ENCODE assay signal across 11 cellular contexts in genomic region chrX:49292400-49293362, GRCh38. TPM values are rescaled to one million over a fixed set of nuclear protein-coding genes. Genes with fewer than 3 reads are reported as not detected.
DNase-seq lines count a peak whose midpoint lies in the region; ATAC-seq and TF ChIP-seq lines count a peak whose summit lies in the region.
"Had no signal": no experiment of that assay in that cellular context is flagged by ENCODE, and none has a peak within 500 bp of the region (broad histone marks: within the 10 kb centered on the region; RNA-seq: fewer than 3 reads in every experiment).

No MANE protein-coding gene starts in this region.

- no peak overlapping the region for H2BK12ac ChIP-seq in neuronal stem cell (ENCODE audit: low read length)

- no peaks in the 10 kb centered on the region for H3K9me2 ChIP-seq in GM23338 (ENCODE audit: insufficient read depth)

- no peaks in the 10 kb centered on the region for H3K4me1 ChIP-seq in GM23338 (ENCODE audit: insufficient read depth)
- H3K4me1 ChIP-seq in neuronal stem cell (ENCODE audit: control insufficient read depth in 2 of 2, insufficient read depth in 1 of 2, low read depth in 1 of 2, low read length in 2 of 2) = peaks cover 0 to 4% of the 10 kb centered on the region in 2 donors

- no peak overlapping the region for H4K91ac ChIP-seq in neuronal stem cell (ENCODE audit: low read depth, low read length, poor library complexity)

- DNase-seq in activated CD8-positive, alpha-beta memory T cell treated with anti-CD3 and anti-CD28 coated beads, Interleukin-2, amount 10 ng/mL, durations not matched to agents 7 days and 5 days = no peak
- no peak for DNase-seq in activated CD8-positive, alpha-beta memory T cell treated with anti-CD3 and anti-CD28 coated beads, Interleukin-2, amount 50 U/mL, for 48 hours
- DNase-seq in GM23338 (ENCODE audit: low spot score) = no peak
- DNase-seq in activated CD8-positive, alpha-beta T cell treated with anti-CD3 and anti-CD28 coated beads, Interleukin-2, amount 10 ng/mL, durations not matched to agents 7 days and 5 days = no peak
- no peak for DNase-seq in neuronal stem cell (ENCODE audit: low spot score)
- DNase-seq in GM13976 (ENCODE audit: low spot score) = no peak
- DNase-seq: SHP77 treated with DMSO at 0.1 percent for 48 hours had no signal

- H2AFZ ChIP-seq in GM23338 (no peak overlapping the region), neuronal stem cell (ENCODE audit: low read length) (peak overlapping the region; percentile 41)

- H3K36me3 Mint-ChIP-seq in activated CD8-positive, alpha-beta memory T cell treated with anti-CD3 and anti-CD28 coated beads, Interleukin-2, amount 10 ng/mL, durations not matched to agents 7 days and 5 days = no peaks in the 10 kb centered on the region
- no peaks in the 10 kb centered on the region for H3K36me3 Mint-ChIP-seq in GM23338 (ENCODE audit: low read depth)
- peaks cover 1% of the 10 kb centered on the region for H3K36me3 Mint-ChIP-seq in activated CD8-positive, alpha-beta T cell treated with anti-CD3 and anti-CD28 coated beads, Interleukin-2, amount 10 ng/mL, durations not matched to agents 7 days and 5 days (ENCODE audit: low read depth)
- H3K36me3 Mint-ChIP-seq: IgD-negative memory B cell had no signal

- TF ChIP-seq CTCF in GM23338 (conservative IDR thresholded peaks at IDR 0.05; ENCODE audit: low read depth in 2 of 2) (no peak), GM13976 (IDR thresholded peaks at IDR 0.05; ENCODE audit: borderline replicate concordance, control extremely low read depth, extremely low read depth, insufficient read depth, missing control alignments) (no peak)

- no peaks in the 10 kb centered on the region for H4K20me1 ChIP-seq in GM23338 (replicated peaks; ENCODE audit: insufficient read depth)

- no peak overlapping the region for H3K4me3 Mint-ChIP-seq in activated CD8-positive, alpha-beta memory T cell treated with anti-CD3 and anti-CD28 coated beads, Interleukin-2, amount 10 ng/mL, durations not matched to agents 7 days and 5 days
- no peak overlapping the region for H3K4me3 Mint-ChIP-seq in GM23338
- H3K4me3 Mint-ChIP-seq in activated CD8-positive, alpha-beta T cell treated with anti-CD3 and anti-CD28 coated beads, Interleukin-2, amount 10 ng/mL, durations not matched to agents 7 days and 5 days = no peak overlapping the region
- H3K4me3 Mint-ChIP-seq: CD4-positive, alpha-beta T cell; IgD-negative memory B cell had no signal

- H3F3A ChIP-seq in GM23338 (replicated peaks; ENCODE audit: low read depth) = no peaks in the 10 kb centered on the region

- H2BK15ac ChIP-seq in neuronal stem cell (ENCODE audit: low read length) = no peak overlapping the region

- no peak overlapping the region for H2AK5ac ChIP-seq in neuronal stem cell (ENCODE audit: low read depth, low read length)

- no peak overlapping the region for H3K4ac ChIP-seq in neuronal stem cell (ENCODE audit: low read length)

- H3K27ac Mint-ChIP-seq in activated CD8-positive, alpha-beta memory T cell treated with anti-CD3 and anti-CD28 coated beads, Interleukin-2, amount 10 ng/mL, durations not matched to agents 7 days and 5 days = peak overlapping the region; percentile 45
- H3K27ac Mint-ChIP-seq in GM23338 = 0 out of 2 replicates have a peak overlapping the region, but pooled peaks have one; percentile 77
- H3K27ac Mint-ChIP-seq in activated CD8-positive, alpha-beta T cell treated with anti-CD3 and anti-CD28 coated beads, Interleukin-2, amount 10 ng/mL, durations not matched to agents 7 days and 5 days = peak overlapping the region; percentile 48

- H3K4me3 ChIP-seq in GM23338 = no peak overlapping the region
- no peak overlapping the region for H3K4me3 ChIP-seq in neuronal stem cell (ENCODE audit: low read length in 2 of 2)

- POLR2A ChIA-PET in activated CD8-positive, alpha-beta T cell treated with anti-CD3 and anti-CD28 coated beads, Interleukin-2, amount 10 ng/mL, durations not matched to agents 7 days and 5 days (lab: Charles Lee) = no interaction called here

- peaks cover 27% of the 10 kb centered on the region for H3K4me1 Mint-ChIP-seq in activated CD8-positive, alpha-beta memory T cell treated with anti-CD3 and anti-CD28 coated beads, Interleukin-2, amount 10 ng/mL, durations not matched to agents 7 days and 5 days
- H3K4me1 Mint-ChIP-seq in GM23338 = peaks cover 5% of the 10 kb centered on the region; the same call in 2 of the 3 replicates
- peaks cover 29% of the 10 kb centered on the region for H3K4me1 Mint-ChIP-seq in activated CD8-positive, alpha-beta T cell treated with anti-CD3 and anti-CD28 coated beads, Interleukin-2, amount 10 ng/mL, durations not matched to agents 7 days and 5 days (ENCODE audit: low read depth)

- no peaks in the 10 kb centered on the region for H3K9me3 ChIP-seq in neuronal stem cell (replicated peaks in 1 of 2; ENCODE audit: control insufficient read depth in 2 of 2, insufficient read depth in 1 of 2, low read depth in 1 of 2, low read length in 2 of 2)

- H3K23ac ChIP-seq in neuronal stem cell (ENCODE audit: low read depth, low read length, poor library complexity) = no peak overlapping the region

- H3K14ac ChIP-seq in neuronal stem cell (ENCODE audit: low read length) = no peak overlapping the region

- WGBS in neuronal stem cell (ENCODE audit: extremely low coverage in 2 of 2, insufficient read length in 2 of 2, insufficient replicate concordance in 1 of 2), 2 donors = no CpG with 5 or more reads among the region's 17 CpGs

- no peak overlapping the region for H4K8ac ChIP-seq in neuronal stem cell (ENCODE audit: low read depth, low read length)

- ATAC-seq in activated CD8-positive, alpha-beta memory T cell treated with anti-CD3 and anti-CD28 coated beads, Interleukin-2, amount 10 ng/mL, durations not matched to agents 7 days and 5 days = no peak
- ATAC-seq in GM23338 (peak; percentile 28), GM19023 (IDR thresholded peaks at IDR 0.05; ENCODE audit: unreplicated experiment) (no peak)
- ATAC-seq in activated CD8-positive, alpha-beta T cell treated with anti-CD3 and anti-CD28 coated beads, Interleukin-2, amount 10 ng/mL, durations not matched to agents 7 days and 5 days = no peak

- H3K9ac ChIP-seq in neuronal stem cell (ENCODE audit: low read depth, low read length, poor library complexity) = peak overlapping the region; percentile 21

- H3K18ac ChIP-seq in neuronal stem cell (ENCODE audit: low read length) = peak overlapping the region; percentile 38

- in situ Hi-C loops in GM13976 (cut with MboI; ENCODE audit: low sequenced_read_pairs, unreplicated experiment) = no loop called here

- H3K79me1 ChIP-seq in neuronal stem cell (ENCODE audit: low read depth, low read length) = no peaks in the 10 kb centered on the region

- no peaks in the 10 kb centered on the region for H3K79me2 ChIP-seq in GM23338 (replicated peaks; ENCODE audit: insufficient read depth)

- H3K27me3 ChIP-seq in GM23338 (ENCODE audit: insufficient read depth) = no peaks in the 10 kb centered on the region
- no peaks in the 10 kb centered on the region for H3K27me3 ChIP-seq in neuronal stem cell (ENCODE audit: control insufficient read depth in 3 of 3, insufficient read depth in 3 of 3, low read depth in 1 of 3, low read length in 3 of 3)

- no peaks in the 10 kb centered on the region for H3K9me3 Mint-ChIP-seq in activated CD8-positive, alpha-beta memory T cell treated with anti-CD3 and anti-CD28 coated beads, Interleukin-2, amount 10 ng/mL, durations not matched to agents 7 days and 5 days (ENCODE audit: low read depth)
- no peaks in the 10 kb centered on the region for H3K9me3 Mint-ChIP-seq in GM23338
- no peaks in the 10 kb centered on the region for H3K9me3 Mint-ChIP-seq in activated CD8-positive, alpha-beta T cell treated with anti-CD3 and anti-CD28 coated beads, Interleukin-2, amount 10 ng/mL, durations not matched to agents 7 days and 5 days (ENCODE audit: insufficient read depth)
- H3K9me3 Mint-ChIP-seq: CD4-positive, alpha-beta T cell; IgD-negative memory B cell had no signal

- no peak overlapping the region for H2BK5ac ChIP-seq in neuronal stem cell (ENCODE audit: low read length)

- H3K4me2 ChIP-seq in GM23338 (no peak overlapping the region), neuronal stem cell (ENCODE audit: insufficient read depth, low read length, poor library complexity, severe bottlenecking) (no peak overlapping the region)

- no peak overlapping the region for H3K27ac ChIP-seq in GM23338 (ENCODE audit: low read depth)
- H3K27ac ChIP-seq in neuronal stem cell (replicated peaks; ENCODE audit: low read length) = no peak overlapping the region

- CTCF ChIA-PET in activated CD8-positive, alpha-beta memory T cell treated with anti-CD3 and anti-CD28 coated beads, Interleukin-2, amount 10 ng/mL, durations not matched to agents 7 days and 5 days (lab: Charles Lee) = interaction anchor here (0.9 to 1.4 kb wide), 6 partner anchors 7 to 126 kb away, joined by 3 to 6 read pairs (median 3); no protein-coding TSS in a partner anchor
- CTCF ChIA-PET in activated CD8-positive, alpha-beta T cell treated with anti-CD3 and anti-CD28 coated beads, Interleukin-2, amount 10 ng/mL, durations not matched to agents 7 days and 5 days (lab: Charles Lee) = interaction anchor here (0.7 to 1.7 kb wide), 6 partner anchors 11 to 228 kb away, joined by 3 to 5 read pairs (median 3); no protein-coding TSS in a partner anchor

- H3K36me3 ChIP-seq in GM23338 (ENCODE audit: insufficient read depth) = no peaks in the 10 kb centered on the region
- no peaks in the 10 kb centered on the region for H3K36me3 ChIP-seq in neuronal stem cell (replicated peaks in 1 of 2; ENCODE audit: control insufficient read depth in 2 of 2, insufficient read depth in 2 of 2, low read length in 2 of 2)

- H2BK120ac ChIP-seq in neuronal stem cell (ENCODE audit: low read depth, low read length) = no peak overlapping the region

- H3K27me3 Mint-ChIP-seq in activated CD8-positive, alpha-beta memory T cell treated with anti-CD3 and anti-CD28 coated beads, Interleukin-2, amount 10 ng/mL, durations not matched to agents 7 days and 5 days = no peaks in the 10 kb centered on the region
- peaks cover 5% of the 10 kb centered on the region for H3K27me3 Mint-ChIP-seq in GM23338 (ENCODE audit: insufficient read depth, low read depth, poor library complexity)
- peaks cover 8% of the 10 kb centered on the region for H3K27me3 Mint-ChIP-seq in activated CD8-positive, alpha-beta T cell treated with anti-CD3 and anti-CD28 coated beads, Interleukin-2, amount 10 ng/mL, durations not matched to agents 7 days and 5 days (ENCODE audit: low read depth)
- H3K27me3 Mint-ChIP-seq: CD4-positive, alpha-beta T cell had no signal

RNA-seq across cellular contexts. Expression of gene GAGE10, which starts 10.8 kb away (rescaled TPM):
- total RNA-seq in activated CD8-positive, alpha-beta memory T cell treated with anti-CD3 and anti-CD28 coated beads, Interleukin-2, amount 10 ng/mL, durations not matched to agents 7 days and 5 days = not detected
- not detected in 2 replicates for total RNA-seq in GM23338 (2014; rRNA removed; shearing (Covaris generic))
- not detected in 2 replicates for polyA plus RNA-seq in GM23338 (2016; fragmentation: Nextera tagmentation; extraction: Ambion mirVana)
- not detected for total RNA-seq in activated CD8-positive, alpha-beta T cell treated with anti-CD3 and anti-CD28 coated beads, Interleukin-2, amount 10 ng/mL, durations not matched to agents 7 days and 5 days
- polyA plus RNA-seq in neuronal stem cell (2013, experiment 1 of 2) = 0.39 TPM
- polyA plus RNA-seq in neuronal stem cell (2013, experiment 2 of 2) = 0.24 TPM
- total RNA-seq: CD4-positive, alpha-beta T cell; NCI-H460 had no signal
- polyA plus RNA-seq: IgD-negative memory B cell had no signal

RNA-seq across cellular contexts. Expression of gene PPP1R3F, which starts 23.1 kb away (rescaled TPM):
- total RNA-seq in activated CD8-positive, alpha-beta memory T cell treated with anti-CD3 and anti-CD28 coated beads, Interleukin-2, amount 10 ng/mL, durations not matched to agents 7 days and 5 days = 10 to 100 TPM; 13.9 to 14.4 TPM
- 9.4 and 11.3 TPM in 2 replicates for total RNA-seq in GM23338 (2014; rRNA removed; shearing (Covaris generic))
- 2.2 and 3.1 TPM in 2 replicates for polyA plus RNA-seq in GM23338 (2016; fragmentation: Nextera tagmentation; extraction: Ambion mirVana)
- total RNA-seq in activated CD8-positive, alpha-beta T cell treated with anti-CD3 and anti-CD28 coated beads, Interleukin-2, amount 10 ng/mL, durations not matched to agents 7 days and 5 days = 1 to 10 TPM; 8.0 to 8.5 TPM
- polyA plus RNA-seq in neuronal stem cell (2013, experiment 1 of 2) = 12.8 TPM
- 11.4 TPM for polyA plus RNA-seq in neuronal stem cell (2013, experiment 2 of 2)

RNA-seq across cellular contexts. Expression of gene FOXP3, which starts 28.2 kb away (rescaled TPM):
- total RNA-seq in activated CD8-positive, alpha-beta memory T cell treated with anti-CD3 and anti-CD28 coated beads, Interleukin-2, amount 10 ng/mL, durations not matched to agents 7 days and 5 days = 10 to 100 TPM; 26.8 to 82.1 TPM
- total RNA-seq in GM23338 (2014; rRNA removed; shearing (Covaris generic)) = 0.28 TPM in 1 of 2 replicates, not detected in the other
- 0.11 and 0.21 TPM in 2 replicates for polyA plus RNA-seq in GM23338 (2016; fragmentation: Nextera tagmentation; extraction: Ambion mirVana)
- 10 to 100 TPM; 14.6 to 15.4 TPM for total RNA-seq in activated CD8-positive, alpha-beta T cell treated with anti-CD3 and anti-CD28 coated beads, Interleukin-2, amount 10 ng/mL, durations not matched to agents 7 days and 5 days
- 0.25 TPM for polyA plus RNA-seq in neuronal stem cell (2013, experiment 1 of 2)
- polyA plus RNA-seq in neuronal stem cell (2013, experiment 2 of 2) = 0.19 TPM

RNA-seq across cellular contexts. Expression of gene GAGE12J, which starts 29.2 kb away (rescaled TPM):
- not detected for total RNA-seq in activated CD8-positive, alpha-beta memory T cell treated with anti-CD3 and anti-CD28 coated beads, Interleukin-2, amount 10 ng/mL, durations not matched to agents 7 days and 5 days
- total RNA-seq in GM23338 (2014; rRNA removed; shearing (Covaris generic)) = not detected in 2 replicates
- not detected in 2 replicates for polyA plus RNA-seq in GM23338 (2016; fragmentation: Nextera tagmentation; extraction: Ambion mirVana)
- not detected for total RNA-seq in activated CD8-positive, alpha-beta T cell treated with anti-CD3 and anti-CD28 coated beads, Interleukin-2, amount 10 ng/mL, durations not matched to agents 7 days and 5 days
- polyA plus RNA-seq in neuronal stem cell (2013, experiment 1 of 2) = not detected
- polyA plus RNA-seq in neuronal stem cell (2013, experiment 2 of 2) = not detected
- total RNA-seq: CD4-positive, alpha-beta T cell; NCI-H460 had no signal
- polyA plus RNA-seq: IgD-negative memory B cell had no signal

RNA-seq across cellular contexts. Expression of gene GAGE13, which starts 38.7 kb away (rescaled TPM):
- total RNA-seq in activated CD8-positive, alpha-beta memory T cell treated with anti-CD3 and anti-CD28 coated beads, Interleukin-2, amount 10 ng/mL, durations not matched to agents 7 days and 5 days = not detected
- total RNA-seq in GM23338 (2014; rRNA removed; shearing (Covaris generic)) = not detected in 2 replicates
- polyA plus RNA-seq in GM23338 (2016; fragmentation: Nextera tagmentation; extraction: Ambion mirVana) = not detected in 2 replicates
- total RNA-seq in activated CD8-positive, alpha-beta T cell treated with anti-CD3 and anti-CD28 coated beads, Interleukin-2, amount 10 ng/mL, durations not matched to agents 7 days and 5 days = not detected
- polyA plus RNA-seq in neuronal stem cell (2013, experiment 1 of 2) = not detected
- not detected for polyA plus RNA-seq in neuronal stem cell (2013, experiment 2 of 2)
- total RNA-seq: CD4-positive, alpha-beta T cell; NCI-H460 had no signal
- polyA plus RNA-seq: IgD-negative memory B cell had no signal

Comparison
In these comparisons a context has a peak if more than half of its experiments do, and no peak if none do; other contexts are left out.
1. RNA of gene FOXP3, which starts 28.2 kb away (total RNA-seq): 26.8 to 82.1 TPM in activated CD8-positive, alpha-beta memory T cell treated with anti-CD3 and anti-CD28 coated beads, Interleukin-2, amount 10 ng/mL, durations not matched to agents 7 days and 5 days and 14.6 to 15.4 TPM in activated CD8-positive, alpha-beta T cell treated with anti-CD3 and anti-CD28 coated beads, Interleukin-2, amount 10 ng/mL, durations not matched to agents 7 days and 5 days; 0.28 TPM in GM23338; every median in the first group is over 10 times any median in the second.
2. Peak in every context shown above with its lines, with median percentiles within 50 percentile points of each other: H3K27ac Mint-ChIP-seq.